Comparison of ENCODE assay signal across 1 cellular context in the genomic region with DNA sequence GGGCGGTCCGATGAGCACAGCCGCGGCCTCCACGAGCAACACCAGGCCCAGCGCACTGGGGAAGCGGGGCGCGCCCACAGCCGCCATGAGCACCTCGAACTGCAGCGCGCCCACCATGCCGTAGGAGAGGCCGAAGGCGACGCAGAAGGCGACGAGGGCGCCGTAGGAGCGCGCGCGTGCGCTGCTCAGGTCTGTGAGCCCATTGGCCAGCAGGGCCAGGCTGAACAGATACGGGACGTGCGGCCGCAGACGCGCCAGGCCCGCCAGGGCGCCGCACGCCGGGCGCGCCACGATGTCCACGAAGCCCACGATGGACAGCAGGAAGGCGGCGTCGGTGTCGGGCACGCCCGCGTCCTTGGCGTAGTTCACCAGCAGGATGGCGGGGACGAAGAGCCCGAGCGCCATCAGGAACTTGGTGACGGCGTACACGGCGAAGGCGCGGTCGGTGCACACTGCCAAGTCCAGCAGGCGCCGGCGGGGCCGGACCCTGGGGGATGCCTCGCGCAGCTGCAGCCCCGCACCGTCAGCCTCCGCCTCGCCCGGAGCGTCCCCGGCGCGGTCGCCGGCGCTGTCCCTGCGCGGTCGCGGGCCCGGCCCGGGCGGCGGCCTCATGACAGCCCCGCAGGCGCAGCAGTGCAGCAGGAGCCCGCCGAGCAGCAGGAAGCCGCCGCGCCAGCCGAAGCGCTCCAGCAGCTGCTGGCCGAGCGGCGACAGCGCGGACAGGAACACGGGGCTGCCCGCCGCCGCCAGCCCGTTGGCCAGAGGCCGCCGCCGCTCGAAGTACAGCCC.
TF ChIP-seq lines count a peak whose summit lies in the region.

No MANE protein-coding gene starts in this region.

TF ChIP-seq in SK-N-SH, 30 proteins besides CTCF, POLR2A, EP300 and RAD21 (continued from another document):
- TF ChIP-seq, protein P1, sequence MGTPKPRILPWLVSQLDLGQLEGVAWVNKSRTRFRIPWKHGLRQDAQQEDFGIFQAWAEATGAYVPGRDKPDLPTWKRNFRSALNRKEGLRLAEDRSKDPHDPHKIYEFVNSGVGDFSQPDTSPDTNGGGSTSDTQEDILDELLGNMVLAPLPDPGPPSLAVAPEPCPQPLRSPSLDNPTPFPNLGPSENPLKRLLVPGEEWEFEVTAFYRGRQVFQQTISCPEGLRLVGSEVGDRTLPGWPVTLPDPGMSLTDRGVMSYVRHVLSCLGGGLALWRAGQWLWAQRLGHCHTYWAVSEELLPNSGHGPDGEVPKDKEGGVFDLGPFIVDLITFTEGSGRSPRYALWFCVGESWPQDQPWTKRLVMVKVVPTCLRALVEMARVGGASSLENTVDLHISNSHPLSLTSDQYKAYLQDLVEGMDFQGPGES (IDR thresholded peaks at IDR 0.05; ENCODE audit: low read depth, low read length): no peak
- TF ChIP-seq SMC3 (IDR thresholded peaks at IDR 0.05; ENCODE audit: low read depth, low read length) (no peak), RCOR1 (IDR thresholded peaks at IDR 0.05; ENCODE audit: low read length) (no peak), TCF12 (IDR thresholded peaks at IDR 0.05) (no peak), EZH2phosphoT487 (IDR thresholded peaks at IDR 0.05; ENCODE audit: borderline replicate concordance, low read depth) (no peak), JUND (IDR thresholded peaks at IDR 0.05) (no peak), NFIC (IDR thresholded peaks at IDR 0.05; ENCODE audit: borderline replicate concordance) (no peak)
- TF ChIP-seq, protein P2, sequence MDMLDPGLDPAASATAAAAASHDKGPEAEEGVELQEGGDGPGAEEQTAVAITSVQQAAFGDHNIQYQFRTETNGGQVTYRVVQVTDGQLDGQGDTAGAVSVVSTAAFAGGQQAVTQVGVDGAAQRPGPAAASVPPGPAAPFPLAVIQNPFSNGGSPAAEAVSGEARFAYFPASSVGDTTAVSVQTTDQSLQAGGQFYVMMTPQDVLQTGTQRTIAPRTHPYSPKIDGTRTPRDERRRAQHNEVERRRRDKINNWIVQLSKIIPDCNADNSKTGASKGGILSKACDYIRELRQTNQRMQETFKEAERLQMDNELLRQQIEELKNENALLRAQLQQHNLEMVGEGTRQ (IDR thresholded peaks at IDR 0.05; ENCODE audit: borderline replicate concordance, low read depth, low read length): no peak
